8 cellular contexts compared by ENCODE assay signal in the genomic region with DNA sequence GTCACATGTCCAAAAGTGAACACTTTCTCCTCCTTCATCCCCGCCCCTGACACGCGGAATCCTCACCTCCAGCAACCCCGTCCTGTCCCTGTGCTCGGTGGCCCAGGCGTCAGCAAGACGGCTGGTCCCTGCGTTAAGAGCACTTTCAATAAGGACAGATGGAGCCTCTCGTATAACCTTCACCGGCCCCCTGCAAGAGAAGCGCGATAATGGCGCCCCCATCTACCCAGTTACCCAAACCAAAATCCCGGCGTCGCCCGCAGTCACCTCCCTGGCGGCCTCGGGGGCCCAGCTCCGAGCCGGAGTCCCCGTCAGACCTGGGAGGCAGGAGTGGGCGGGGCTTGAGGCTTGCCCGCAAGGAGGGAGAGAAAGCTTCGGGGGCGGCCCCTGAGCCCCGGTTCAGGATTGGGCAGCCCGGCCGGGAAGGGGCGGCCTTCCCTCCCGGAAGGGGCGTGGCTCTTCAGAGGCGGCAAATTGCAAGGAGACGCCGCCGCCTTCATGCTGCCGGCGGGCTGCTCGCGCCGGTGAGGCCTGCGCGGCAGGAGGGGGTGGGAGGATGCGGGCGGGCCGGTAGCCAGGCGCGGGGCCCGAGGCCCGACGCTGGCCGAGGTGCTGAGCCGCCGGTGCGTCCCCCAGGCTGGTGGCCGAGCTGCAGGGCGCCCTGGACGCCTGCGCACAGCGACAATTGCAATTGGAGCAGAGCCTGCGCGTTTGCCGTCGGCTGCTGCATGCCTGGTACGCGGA. TPM values are rescaled to one million over a fixed set of nuclear protein-coding genes. Genes with fewer than 3 reads are reported as not detected.
DNase-seq lines count a peak whose midpoint lies in the region; TF ChIP-seq lines count a peak whose summit lies in the region.

Gene TEDC2 (plus strand): TSS at position 463 of the 744 bp plus-strand sequence. CDS start 36 bp downstream, at position 499.

- TF ChIP-seq EP300 in suprapubic skin (IDR thresholded peaks at IDR 0.05) = no peak

- DNase-seq in GM03348 (ENCODE audit: low spot score) (peak; percentile 98), HFF-Myc (ENCODE audit: extremely low read depth, low read depth) (peak; percentile 68), NB4 (ENCODE audit: low read depth) (peak; percentile 97), SK-N-DZ (ENCODE audit: low spot score) (peak; percentile 97), germinal center (ENCODE audit: low spot score) (peak; percentile 99), nucleus accumbens (lab: John Stamatoyannopoulos, UW) (peak; percentile 46 to 97 (median 88)), suprapubic skin (ENCODE audit: low spot score in 2 of 2) (peak; percentile 97 to 99)
- DNase-seq in activated naive CD4-positive, alpha-beta T cell treated with Interleukin-2 at 50 U/mL for 16 hours = peak; percentile 97

- no peaks in the 10 kb centered on the region for H3K27me3 ChIP-seq in suprapubic skin

- no peaks in the 10 kb centered on the region for H3K9me3 ChIP-seq in suprapubic skin

- peaks cover 18% of the 10 kb centered on the region for H3K4me1 ChIP-seq in suprapubic skin

- H3K27ac ChIP-seq in suprapubic skin = no peak within 1 kb of the TSS

- H3K36me3 ChIP-seq in suprapubic skin = peaks cover 16% of the 10 kb centered on the region

- 0% methylated on average over 21 of the region's 66 CpGs for WGBS in suprapubic skin

- peak; percentile 2 for TF ChIP-seq POLR2A in NB4 (IDR thresholded peaks at IDR 0.05; ENCODE audit: extremely low read depth, insufficient read length)
- no peak for TF ChIP-seq POLR2A in suprapubic skin (IDR thresholded peaks at IDR 0.05)

- TF ChIP-seq CTCF in HFF-Myc (IDR thresholded peaks at IDR 0.05; ENCODE audit: low read depth, low read length, missing control alignments) = no peak
- TF ChIP-seq CTCF in NB4 (IDR thresholded peaks at IDR 0.05; ENCODE audit: low read depth, low read length) = no peak
- no peak for TF ChIP-seq CTCF in suprapubic skin (IDR thresholded peaks at IDR 0.05)

- H3K4me3 ChIP-seq in HFF-Myc (replicated peaks; ENCODE audit: low read depth, low read length) (peak within 1 kb of the TSS; percentile 57), NB4 (ENCODE audit: low read depth, low read length) (peak within 1 kb of the TSS; percentile 61), suprapubic skin (peak within 1 kb of the TSS; percentile 56)

RNA-seq across cellular contexts. Expression of gene TEDC2, which starts in this region (rescaled TPM):
- 86.3 and 92.3 TPM in 2 replicates for polyA plus RNA-seq in SK-N-DZ (2014; cell fraction: cytosol; rRNA removed)
- 407 TPM in 2 replicates for polyA plus RNA-seq in SK-N-DZ (2014; cell fraction: nucleus; rRNA removed)
- 1 to 10 TPM in 3 of 4 donors, not detected in 1; 1.4 to 2.2 (median 1.6) TPM for total RNA-seq in suprapubic skin
